Comparison of ENCODE assay signal across 15 cellular contexts in the genomic region with DNA sequence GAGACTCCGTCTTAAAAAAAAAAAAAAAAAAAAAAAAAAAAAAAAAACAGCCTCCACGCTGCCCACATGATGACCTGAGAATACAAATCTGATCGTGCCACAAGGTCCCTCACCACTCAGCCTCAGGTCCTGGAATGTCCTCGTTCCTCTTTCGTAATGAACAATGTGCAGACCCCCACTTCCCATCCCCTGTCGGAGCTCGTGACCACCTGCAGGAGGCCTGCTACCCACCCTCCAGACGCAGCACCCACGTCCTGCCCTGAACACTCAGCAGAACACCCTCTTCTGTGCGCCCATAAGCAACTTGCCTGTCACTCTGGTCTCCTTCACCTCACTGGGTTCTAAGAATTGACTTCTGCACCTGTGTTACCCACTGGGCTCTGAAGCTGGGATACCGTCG.
"Had no signal": no experiment of that assay in that cellular context is flagged by ENCODE, and none has a peak within 500 bp of the region (broad histone marks: within the 10 kb centered on the region; RNA-seq: fewer than 3 reads in every experiment).

No MANE protein-coding gene starts in this region.

- H3K27me3 Mint-ChIP-seq: stimulated activated naive CD8-positive, alpha-beta T cell treated with anti-CD3 and anti-CD28 coated beads, Interleukin-15, Interleukin-2, amounts not matched to agents 100 ng/mL and 50 ng/mL, for 24 hours had no signal

- H3K27ac Mint-ChIP-seq: activated T-helper 1 cell treated with anti-CD3 and anti-CD28 coated beads, Interleukin-12 subunit alpha, Interleukin-12 subunit beta, Interleukin-2, Interleukin-4 antibody, amounts not matched to agents 30 ng/mL and 10 ng/mL and 1 ng/mL, durations not matched to agents 14 hours and 24 hours and 36 hours; mesothelial cell of epicardium; stimulated activated naive CD8-positive, alpha-beta T cell treated with anti-CD3 and anti-CD28 coated beads, Interleukin-15, Interleukin-2, amounts not matched to agents 100 ng/mL and 50 ng/mL, for 24 hours had no signal

- H3K4me3 Mint-ChIP-seq: activated T-helper 1 cell treated with anti-CD3 and anti-CD28 coated beads, Interleukin-12 subunit alpha, Interleukin-12 subunit beta, Interleukin-2, Interleukin-4 antibody, amounts not matched to agents 30 ng/mL and 10 ng/mL and 1 ng/mL, durations not matched to agents 14 hours and 24 hours and 36 hours; mesothelial cell of epicardium; neural crest cell; stimulated activated naive CD8-positive, alpha-beta T cell treated with anti-CD3 and anti-CD28 coated beads, Interleukin-15, Interleukin-2, amounts not matched to agents 100 ng/mL and 50 ng/mL, for 24 hours had no signal

- ATAC-seq: pancreas had no signal

- DNase-seq: activated naive CD4-positive, alpha-beta T cell treated with Interleukin-2 at 50 U/mL for 16 hours; adrenal gland; caudate nucleus; effector CD8-positive, alpha-beta T cell; left ventricle myocardium inferior; pancreas; stimulated activated CD4-positive, alpha-beta T cell treated with anti-CD3 and anti-CD28 coated beads, Interleukin-2, amount 100 ng/mL, for 48 hours; T-helper 9 cell had no signal

- H3K27me3 ChIP-seq: adrenal gland, pancreas had no signal

- FAIRE-seq: frontal cortex, keratinocyte, pancreas had no signal

- H3K4me3 ChIP-seq: adrenal gland, coronary artery, left ventricle myocardium inferior, pancreas had no signal

- H3K9me3 Mint-ChIP-seq: mesothelial cell of epicardium had no signal

- H3K27ac ChIP-seq: adrenal gland, coronary artery, left ventricle myocardium inferior, pancreas had no signal

- H3K36me3 Mint-ChIP-seq: mesothelial cell of epicardium had no signal

- H3K36me3 ChIP-seq: adrenal gland, left ventricle myocardium inferior, pancreas had no signal

- H3K4me1 ChIP-seq: pancreas had no signal

- H3K9me3 ChIP-seq: adrenal gland, pancreas had no signal
